Comparison of ENCODE assay signal across 8 cellular contexts in genomic region chr12:124453419-124454351, GRCh38.
A peak's percentile ranks its signal among the peaks of the same experiment; 100 is the strongest.
DNase-seq lines count a peak whose midpoint lies in the region; ATAC-seq and TF ChIP-seq lines count a peak whose summit lies in the region.

No MANE protein-coding gene starts in this region.

- no peak for TF ChIP-seq CTCF in RWPE2 (IDR thresholded peaks at IDR 0.05; ENCODE audit: poor library complexity, severe bottlenecking)

- H3K9me3 ChIP-seq in RWPE2 (ENCODE audit: severe bottlenecking) (no peaks in the 10 kb centered on the region), skeletal muscle tissue (ENCODE audit: control insufficient read depth in 3 of 3, low read length in 3 of 3) (no peaks in the 10 kb centered on the region)

- H3K4me1 ChIP-seq in RWPE2 (ENCODE audit: insufficient read depth, poor library complexity, severe bottlenecking) = peaks cover 5% of the 10 kb centered on the region
- H3K4me1 ChIP-seq in skeletal muscle tissue (ENCODE audit: control insufficient read depth in 3 of 3, insufficient read depth in 3 of 3, low read length in 3 of 3) = peaks cover 61 to 81% (median 78%) of the 10 kb centered on the region in 3 donors

- peak; percentile 87 for DNase-seq in NK-92 treated with Interleukin-12 subunit alpha and Interleukin-12 subunit beta, amount 100 ng/mL, for 24 hours (lab: John Stamatoyannopoulos, UW)
- no peak for DNase-seq in NK-92 (lab: John Stamatoyannopoulos, UW; ENCODE audit: unreplicated experiment)
- no peak for DNase-seq in RWPE2 (ENCODE audit: low spot score)
- peak; percentile 85 for DNase-seq in activated gamma-delta T cell treated with Interleukin-2 at 50 U/mL for 16 hours
- DNase-seq in head of caudate nucleus = peak in 38 of 42 donors; percentile 42 to 93 (median 64)
- no peak for DNase-seq in OCI-M1 (lab: John Stamatoyannopoulos, UW)

- intact Hi-C loops in head of caudate nucleus (cut with DNase I) = no loop called here

- H3K27ac ChIP-seq in RWPE2 (ENCODE audit: poor library complexity, severe bottlenecking) (peak overlapping the region; percentile 24), skeletal muscle tissue (ENCODE audit: low read depth, low read length) (peak overlapping the region; percentile 94)

- H3K4me3 ChIP-seq in RWPE2 (ENCODE audit: severe bottlenecking) (no peak overlapping the region), skeletal muscle tissue (ENCODE audit: low read length in 3 of 3) (peak overlapping the region; percentile 35 to 65 (median 57))

- H3K27me3 ChIP-seq in RWPE2 (ENCODE audit: insufficient read depth, poor library complexity, severe bottlenecking) (no peaks in the 10 kb centered on the region), skeletal muscle tissue (ENCODE audit: control insufficient read depth in 3 of 3, insufficient read depth in 3 of 3, low read length in 3 of 3) (no peaks in the 10 kb centered on the region)

- peak overlapping the region; percentile 77 to 88 (median 80) for H3K9ac ChIP-seq in skeletal muscle tissue (ENCODE audit: low read depth in 1 of 3, low read length in 3 of 3)

- peak; percentile 61 for ATAC-seq in HG03066 (IDR thresholded peaks at IDR 0.05; ENCODE audit: low read depth, unreplicated experiment)
- peak; percentile 50 for ATAC-seq in RWPE2 (ENCODE audit: low read depth)

- H3K36me3 ChIP-seq in RWPE2 (ENCODE audit: low read depth) = peaks cover 26% of the 10 kb centered on the region
- H3K36me3 ChIP-seq in skeletal muscle tissue (ENCODE audit: control insufficient read depth in 3 of 3, insufficient read depth in 3 of 3, low read length in 3 of 3) = peaks cover 13 to 23% (median 18%) of the 10 kb centered on the region in 3 donors

Comparison
In these comparisons a context has a peak if more than half of its experiments do, and no peak if none do; other contexts are left out.
1. DNase-seq: peak in NK-92 treated with Interleukin-12 subunit alpha and Interleukin-12 subunit beta, amount 100 ng/mL, for 24 hours (single experiment), activated gamma-delta T cell treated with Interleukin-2 at 50 U/mL for 16 hours (single experiment) and head of caudate nucleus (38 of 42); none in NK-92 (single experiment), RWPE2 (single experiment) and OCI-M1 (single experiment).